Comparison of ENCODE assay signal across 11 cellular contexts in genomic region chr3:50509715-50510114, GRCh38. TPM values are rescaled to one million over a fixed set of nuclear protein-coding genes. Genes with fewer than 3 reads are reported as not detected.
DNase-seq lines count a peak whose midpoint lies in the region; ATAC-seq, FAIRE-seq and TF ChIP-seq lines count a peak whose summit lies in the region.
"Had no signal": no experiment of that assay in that cellular context is flagged by ENCODE, and none has a peak within 500 bp of the region (broad histone marks: within the 10 kb centered on the region; RNA-seq: fewer than 3 reads in every experiment).

No MANE protein-coding gene starts in this region.

- no peak overlapping the region for H3K4me3 ChIP-seq in BLaER1 treated with 17β-estradiol and CSF1 and Interleukin-3, amounts not matched to agents 10 nM and 100 nM
- H3K4me3 ChIP-seq in K562, result no peak overlapping the region
- H3K4me3 ChIP-seq in neuronal stem cell (ENCODE audit: low read length in 2 of 2), result no peak overlapping the region
- no peak overlapping the region for H3K4me3 ChIP-seq in Karpas-422 (ENCODE audit: low read length)
- H3K4me3 ChIP-seq: GM23248, HAP-1 had no signal

- peaks cover 20 to 26% of the 10 kb centered on the region in 2 experiments for H3K4me1 Mint-ChIP-seq in H9

- no peak overlapping the region for H2AK5ac ChIP-seq in H9 (ENCODE audit: insufficient read length, low read length)
- peak overlapping the region; percentile 59 for H2AK5ac ChIP-seq in neuronal stem cell (ENCODE audit: low read depth, low read length)

- H2BK5ac ChIP-seq in H9 (ENCODE audit: insufficient read length, low read length), result no peak overlapping the region
- H2BK5ac ChIP-seq in neuronal stem cell (ENCODE audit: low read length), result no peak overlapping the region

- H3K9me3 ChIP-seq in BLaER1 treated with 17β-estradiol and CSF1 and Interleukin-3, amounts not matched to agents 10 nM and 100 nM (replicated peaks in 1 of 11), result no peaks in the 10 kb centered on the region
- H3K9me3 ChIP-seq in H9 (ENCODE audit: control insufficient read depth, low read depth, low read length) (no peaks in the 10 kb centered on the region), K562 (replicated peaks; ENCODE audit: control insufficient read depth, insufficient read depth, low read depth, low read length) (no peaks in the 10 kb centered on the region), neuronal stem cell (replicated peaks in 1 of 2; ENCODE audit: control insufficient read depth in 2 of 2, insufficient read depth in 1 of 2, low read depth in 1 of 2, low read length in 2 of 2) (no peaks in the 10 kb centered on the region), Karpas-422 (ENCODE audit: low read length) (no peaks in the 10 kb centered on the region)
- H3K9me3 ChIP-seq: HAP-1 had no signal

- H3K27ac ChIP-seq in BLaER1 treated with 17β-estradiol and CSF1 and Interleukin-3, amounts not matched to agents 10 nM and 100 nM, result no peak overlapping the region
- H3K27ac ChIP-seq in H9 (ENCODE audit: insufficient read length, low read depth, low read length) (no peak overlapping the region), K562 (ENCODE audit: extremely low read depth, low read depth, low read length) (no peak overlapping the region), neuronal stem cell (replicated peaks; ENCODE audit: low read length) (no peak overlapping the region), Karpas-422 (ENCODE audit: low read length) (no peak overlapping the region)
- H3K27ac ChIP-seq: GM23248 had no signal

- FAIRE-seq in K562 (lab: Jason Lieb, UNC), result no peak

- H2BK12ac ChIP-seq in H9 (ENCODE audit: insufficient read length, low read depth, low read length) (no peak overlapping the region), neuronal stem cell (ENCODE audit: low read length) (no peak overlapping the region)

- TF ChIP-seq RAD21 in K562 (CRISPR knock-in tag; conservative IDR thresholded peaks at IDR 0.05 in 1 of 2, IDR thresholded peaks at IDR 0.05 in 1 of 2), result no peak

- no peak overlapping the region for H2AFZ ChIP-seq in H9 (ENCODE audit: low read length)
- no peak overlapping the region for H2AFZ ChIP-seq in K562 (ENCODE audit: low read depth, low read length)
- H2AFZ ChIP-seq in neuronal stem cell (ENCODE audit: low read length), result no peak overlapping the region
- H2AFZ ChIP-seq in Karpas-422 (ENCODE audit: low read length), result no peak overlapping the region
- H2AFZ ChIP-seq: GM23248 had no signal

- H4K8ac ChIP-seq in H9 (replicated peaks; ENCODE audit: insufficient read length, low read depth, low read length) (no peak overlapping the region), neuronal stem cell (ENCODE audit: low read depth, low read length) (no peak overlapping the region)

- H3K36me3 Mint-ChIP-seq in H9 (ENCODE audit: insufficient read depth in 1 of 3, low read depth in 3 of 3), result no peaks in the 10 kb centered on the region
- H3K36me3 Mint-ChIP-seq: CD4-positive, CD25-positive, alpha-beta regulatory T cell had no signal

- TF ChIP-seq POLR2A in K562 (conservative IDR thresholded peaks at IDR 0.05), result no peak

- no peak overlapping the region for H4K91ac ChIP-seq in H9 (ENCODE audit: insufficient read length, low read depth, low read length)
- H4K91ac ChIP-seq in neuronal stem cell (ENCODE audit: low read depth, low read length, poor library complexity), result no peak overlapping the region

- H4K20me1 ChIP-seq in BLaER1 treated with 17β-estradiol and CSF1 and Interleukin-3, amounts not matched to agents 10 nM and 100 nM, result peaks cover 0 to 10% (median 0%) of the 10 kb centered on the region in 11 experiments; a peak in 1 of 22 replicates
- H4K20me1 ChIP-seq in H9 (ENCODE audit: control insufficient read depth, insufficient read depth, insufficient read length) (no peaks in the 10 kb centered on the region), K562 (replicated peaks; ENCODE audit: control insufficient read depth, insufficient read depth, low read length) (0 out of 2 replicates have a peak, but pooled peaks cover 3% of the 10 kb centered on the region), Karpas-422 (ENCODE audit: insufficient read depth, low read depth, low read length) (no peaks in the 10 kb centered on the region)

- no peaks in the 10 kb centered on the region for H3K79me1 ChIP-seq in H9 (ENCODE audit: insufficient read depth, low read depth, low read length, poor library complexity, severe bottlenecking)
- H3K79me1 ChIP-seq in neuronal stem cell (ENCODE audit: low read depth, low read length), result no peaks in the 10 kb centered on the region

- H3K9me3 Mint-ChIP-seq in H9, result no peaks in the 10 kb centered on the region

- no peak overlapping the region for H3K4me3 Mint-ChIP-seq in H9
- H3K4me3 Mint-ChIP-seq: CD4-positive, CD25-positive, alpha-beta regulatory T cell had no signal

- ATAC-seq in K562, result 0 out of 3 replicates have a peak, but pooled peaks have one; percentile 51

- BruUV-seq in K562 (replicated peaks; lab: Mats Ljungman, UMichigan), result no TSS peak

- H2BK20ac ChIP-seq in H9 (ENCODE audit: low read depth, low read length, poor library complexity, severe bottlenecking), result no peak overlapping the region

- CTCF ChIA-PET in K562 (lab: Yijun Ruan, JAX; ENCODE audit: low intra/inter-chr PET ratio), result no interaction called here

- no peak overlapping the region for H3K56ac ChIP-seq in H9 (ENCODE audit: insufficient read length, low read depth, low read length)

- no peaks in the 10 kb centered on the region for H3K9me2 ChIP-seq in Karpas-422 (replicated peaks; ENCODE audit: insufficient read depth, low read length)

- H4K5ac ChIP-seq in H9 (ENCODE audit: insufficient read length, low read depth, low read length), result no peak overlapping the region

- TF ChIP-seq CTCF in H9 (conservative IDR thresholded peaks at IDR 0.05) (peak; percentile 33; the same call in 2 of the 3 replicates), K562 (IDR thresholded peaks at IDR 0.05 in 2 of 3, conservative IDR thresholded peaks at IDR 0.05 in 1 of 3; ENCODE audit: insufficient read depth in 2 of 3, low read depth in 1 of 3, low read length in 3 of 3) (no peak)

- peaks cover 2 to 10% (median 6%) of the 10 kb centered on the region in 11 experiments for H3K27me3 ChIP-seq in BLaER1 treated with 17β-estradiol and CSF1 and Interleukin-3, amounts not matched to agents 10 nM and 100 nM
- no peaks in the 10 kb centered on the region; the same call in 1 of the 2 replicates for H3K27me3 ChIP-seq in H9 (ENCODE audit: insufficient read depth, low read length)
- H3K27me3 ChIP-seq in K562 (ENCODE audit: control insufficient read depth in 2 of 2, insufficient read depth in 2 of 2, low read length in 2 of 2), result peaks cover 5 to 73% of the 10 kb centered on the region in 2 experiments; a peak in 3 of 5 replicates
- H3K27me3 ChIP-seq in neuronal stem cell (ENCODE audit: control insufficient read depth in 3 of 3, insufficient read depth in 3 of 3, low read depth in 1 of 3, low read length in 3 of 3), result peaks cover 0 to 77% (median 0%) of the 10 kb centered on the region in 3 experiments
- no peaks in the 10 kb centered on the region for H3K27me3 ChIP-seq in Karpas-422 (ENCODE audit: low read length)

- H3K18ac ChIP-seq in H9 (ENCODE audit: insufficient read length, low read depth, low read length), result no peak overlapping the region
- H3K18ac ChIP-seq in neuronal stem cell (ENCODE audit: low read length), result no peak overlapping the region

- POLR2A ChIA-PET in K562 (lab: Yijun Ruan, JAX), result interaction anchor here (1.0 kb wide), 1 partner anchor 12 kb away, joined by 3 read pairs; no protein-coding TSS in a partner anchor

- H3K23ac ChIP-seq in H9 (ENCODE audit: insufficient read length, low read depth, low read length) (no peak overlapping the region), neuronal stem cell (ENCODE audit: low read depth, low read length, poor library complexity) (no peak overlapping the region)

- H2BK120ac ChIP-seq in H9 (ENCODE audit: low read depth, low read length, poor library complexity, severe bottlenecking), result no peak overlapping the region
- no peak overlapping the region for H2BK120ac ChIP-seq in neuronal stem cell (ENCODE audit: low read depth, low read length)

- WGBS in H9 (ENCODE audit: extremely low coverage, insufficient read length, low lambda C conversion rate), result no CpG with 5 or more reads among the region's 5 CpGs
- 0% methylated on average over 3 of the region's 5 CpGs for WGBS in K562 (ENCODE audit: insufficient coverage, low coverage, missing lambda C conversion rate)
- WGBS in neuronal stem cell (ENCODE audit: extremely low coverage in 2 of 2, insufficient read length in 2 of 2, insufficient replicate concordance in 1 of 2), 2 donors, result no CpG with 5 or more reads among the region's 5 CpGs

- H3K4me2 ChIP-seq in BLaER1 treated with 17β-estradiol and CSF1 and Interleukin-3, amounts not matched to agents 10 nM and 100 nM, result peak overlapping the region in 7 of 11 experiments; percentile 24 to 44 (median 31); a peak in 7 of 22 replicates
- H3K4me2 ChIP-seq in H9 (ENCODE audit: insufficient read depth, insufficient read length, low read length), result no peak overlapping the region
- H3K4me2 ChIP-seq in K562 (ENCODE audit: insufficient read depth, low read length), result no peak overlapping the region
- H3K4me2 ChIP-seq in neuronal stem cell (ENCODE audit: insufficient read depth, low read length, poor library complexity, severe bottlenecking), result no peak overlapping the region
- no peak overlapping the region for H3K4me2 ChIP-seq in Karpas-422 (ENCODE audit: low read depth, low read length, poor library complexity, severe bottlenecking)

- H3T11ph ChIP-seq in H9 (ENCODE audit: low read length), result no peak overlapping the region

- intact Hi-C loops in K562 (cut with micrococcal nuclease), result no loop called here

- H3K79me2 ChIP-seq in H9 (ENCODE audit: insufficient read depth, low read length) (no peaks in the 10 kb centered on the region), K562 (ENCODE audit: control insufficient read depth, insufficient read depth, low read length) (no peaks in the 10 kb centered on the region), Karpas-422 (ENCODE audit: low read length) (no peaks in the 10 kb centered on the region)

- H3K4me1 ChIP-seq in BLaER1 treated with 17β-estradiol and CSF1 and Interleukin-3, amounts not matched to agents 10 nM and 100 nM, result peaks cover 5 to 61% (median 55%) of the 10 kb centered on the region in 10 experiments
- H3K4me1 ChIP-seq in H9 (ENCODE audit: insufficient read depth, low read length), result no peaks in the 10 kb centered on the region
- no peaks in the 10 kb centered on the region; a peak in 1 of 5 replicates for H3K4me1 ChIP-seq in K562 (replicated peaks in 1 of 2; ENCODE audit: control insufficient read depth in 2 of 2, insufficient read depth in 2 of 2, low read length in 2 of 2)
- peaks cover 1 to 6% of the 10 kb centered on the region in 2 donors for H3K4me1 ChIP-seq in neuronal stem cell (ENCODE audit: control insufficient read depth in 2 of 2, insufficient read depth in 1 of 2, low read depth in 1 of 2, low read length in 2 of 2)
- no peaks in the 10 kb centered on the region for H3K4me1 ChIP-seq in Karpas-422 (ENCODE audit: low read length)
- H3K4me1 ChIP-seq: HAP-1 had no signal

- H3K23me2 ChIP-seq in H9 (ENCODE audit: insufficient read length, low read depth, low read length, poor library complexity, severe bottlenecking), result no peaks in the 10 kb centered on the region

- H2BK15ac ChIP-seq in H9 (ENCODE audit: low read depth, low read length) (no peak overlapping the region), neuronal stem cell (ENCODE audit: low read length) (no peak overlapping the region)

- H3K36me3 ChIP-seq in BLaER1 treated with 17β-estradiol and CSF1 and Interleukin-3, amounts not matched to agents 10 nM and 100 nM, result no peaks in the 10 kb centered on the region
- H3K36me3 ChIP-seq in K562 (ENCODE audit: control insufficient read depth, insufficient read depth, low read length), result no peaks in the 10 kb centered on the region
- H3K36me3 ChIP-seq in neuronal stem cell (replicated peaks in 1 of 2; ENCODE audit: control insufficient read depth in 2 of 2, insufficient read depth in 2 of 2, low read length in 2 of 2), result no peaks in the 10 kb centered on the region
- H3K36me3 ChIP-seq in Karpas-422 (ENCODE audit: insufficient read depth, low read length), result no peaks in the 10 kb centered on the region
- H3K36me3 ChIP-seq: HAP-1 had no signal

- no peak overlapping the region for H3K9ac ChIP-seq in BLaER1 treated with 17β-estradiol and CSF1 and Interleukin-3, amounts not matched to agents 10 nM and 100 nM
- H3K9ac ChIP-seq in H9 (ENCODE audit: extremely low read depth, insufficient read length, low read length) (no peak overlapping the region), K562 (ENCODE audit: insufficient read depth in 1 of 2, low read depth in 2 of 2, low read length in 2 of 2) (no peak overlapping the region), neuronal stem cell (ENCODE audit: low read depth, low read length, poor library complexity) (no peak overlapping the region), Karpas-422 (ENCODE audit: low read length) (no peak overlapping the region)
- H3K9ac ChIP-seq: GM23248 had no signal

- H3K27ac Mint-ChIP-seq in H9, result no peak overlapping the region; a peak in 1 of 7 replicates
- H3K27ac Mint-ChIP-seq: CD4-positive, CD25-positive, alpha-beta regulatory T cell had no signal

- no peak for DNase-seq in H9
- DNase-seq in K562 (ENCODE audit: extremely low read depth in 1 of 4, low spot score in 3 of 4), result no peak
- no peak for DNase-seq in neuronal stem cell (ENCODE audit: low spot score)
- no peak for DNase-seq in Karpas-422
- no peak for DNase-seq in SHP77 treated with DMSO at 0.1 percent for 48 hours (lab: John Stamatoyannopoulos, UW)
- no peak for DNase-seq in islet precursor cell
- DNase-seq: CD4-positive, CD25-positive, alpha-beta regulatory T cell; GM23248 had no signal

- peaks cover 38% of the 10 kb centered on the region for H3K27me3 Mint-ChIP-seq in H9 (ENCODE audit: low read depth)

- no peak for TF ChIP-seq EP300 in K562 (IDR thresholded peaks at IDR 0.05; ENCODE audit: low read length)

- no peak overlapping the region for H3K14ac ChIP-seq in H9 (ENCODE audit: insufficient read depth, low read length)
- H3K14ac ChIP-seq in neuronal stem cell (ENCODE audit: low read length), result peak overlapping the region; percentile 58

- H3K9me1 ChIP-seq in K562 (ENCODE audit: control insufficient read depth, insufficient read depth, low read length), result no peaks in the 10 kb centered on the region

- in situ Hi-C loops in K562 (cut with MboI), result loop anchor here (5.0 kb wide), 1 partner anchor 38 kb away; no protein-coding TSS in a partner anchor

- H3K4ac ChIP-seq in H9 (ENCODE audit: low read depth, low read length), result no peak overlapping the region
- H3K4ac ChIP-seq in neuronal stem cell (ENCODE audit: low read length), result no peak overlapping the region

RNA-seq across cellular contexts. Expression of gene CACNA2D2, which starts 6.3 kb away (rescaled TPM):
- total RNA-seq in H9 (2021) (27.7 and 28.1 TPM in 2 replicates), K562 (2014; rRNA removed) (0.36 TPM in 1 of 2 replicates, not detected in the other), K562 (2014; rRNA removed; fragmentation: Illumina TruSeq; extraction: Trizol) (0.15 TPM in 1 of 2 replicates, not detected in the other), K562 (2015; rRNA removed; fragmentation: Illumina TruSeq; extraction: Trizol) (0.08 and 0.11 TPM in 2 replicates), K562 (2021) (0.36 and 0.58 TPM in 2 replicates)
- total RNA-seq in K562 (2011; cell fraction: chromatin; rRNA removed; ENCODE audit: low replicate concordance), result 0.76 and 1.4 TPM in 2 replicates
- total RNA-seq in K562 (2011; cell fraction: nucleolus; rRNA removed), result 0.53 and 0.67 TPM in 2 replicates
- 0.66 and 1.4 TPM in 2 replicates for total RNA-seq in K562 (2011; cell fraction: nucleoplasm; rRNA removed)
- polyA plus RNA-seq in K562 (2011; rRNA removed) (0.32 and 0.61 TPM in 2 replicates), K562 (2014; fragmentation: Illumina TruSeq; extraction: Trizol) (0.30 and 0.58 TPM in 2 replicates), K562 (2014; fragmentation: Nextera tagmentation; extraction: Ambion mirVana) (not detected), K562 (2014; rRNA removed) (0.27 and 0.57 TPM in 2 replicates)
- polyA plus RNA-seq in K562 (2011; cell fraction: cytosol; rRNA removed), result 0.77 and 0.79 TPM in 2 replicates
- 1.4 and 1.8 TPM in 2 replicates for polyA plus RNA-seq in K562 (2011; cell fraction: nucleus; rRNA removed)
- 0.26 and 0.40 TPM in 2 replicates for polyA plus RNA-seq in K562 (2012)
- 0.30 and 0.46 TPM in 2 replicates for polyA minus RNA-seq in K562 (2011; rRNA and poly(A)+ RNA removed)
- polyA minus RNA-seq in K562 (2011; cell fraction: cytosol; rRNA and poly(A)+ RNA removed), result 0.19 and 0.36 TPM in 2 replicates
- polyA minus RNA-seq in K562 (2011; cell fraction: nucleus; rRNA and poly(A)+ RNA removed), result 0.27 and 0.33 TPM in 2 replicates
- polyA plus RNA-seq in neuronal stem cell (2013, experiment 1 of 2), result 12.5 TPM
- 12.2 TPM for polyA plus RNA-seq in neuronal stem cell (2013, experiment 2 of 2)
- not detected in 2 replicates for total RNA-seq in Karpas-422 (2014; rRNA removed; shearing (Covaris generic); ENCODE audit: low replicate concordance)
- total RNA-seq: Daoy, GM23248 had no signal
- polyA plus RNA-seq: GM23248 had no signal

RNA-seq across cellular contexts. Expression of gene C3orf18, which starts 57.8 kb away (rescaled TPM):
- total RNA-seq in H9 (2021) (5.5 and 7.1 TPM in 2 replicates), K562 (2014; rRNA removed) (0.95 and 1.3 TPM in 2 replicates), K562 (2014; rRNA removed; fragmentation: Illumina TruSeq; extraction: Trizol) (0.83 and 1.1 TPM in 2 replicates), K562 (2015; rRNA removed; fragmentation: Illumina TruSeq; extraction: Trizol) (0.94 and 1.4 TPM in 2 replicates), K562 (2021) (0.65 and 2.0 TPM in 2 replicates)
- total RNA-seq in K562 (2011; cell fraction: chromatin; rRNA removed; ENCODE audit: low replicate concordance), result 1.4 and 3.5 TPM in 2 replicates
- total RNA-seq in K562 (2011; cell fraction: nucleolus; rRNA removed), result 1.7 and 2.3 TPM in 2 replicates
- total RNA-seq in K562 (2011; cell fraction: nucleoplasm; rRNA removed), result 1.2 and 1.4 TPM in 2 replicates
- polyA plus RNA-seq in K562 (2011; rRNA removed) (2.3 and 3.9 TPM in 2 replicates), K562 (2014; fragmentation: Illumina TruSeq; extraction: Trizol) (0.91 and 1.5 TPM in 2 replicates), K562 (2014; fragmentation: Nextera tagmentation; extraction: Ambion mirVana) (under 1 TPM; 0.01 to 0.14 TPM), K562 (2014; rRNA removed) (0.38 and 0.82 TPM in 2 replicates)
- 4.6 and 5.2 TPM in 2 replicates for polyA plus RNA-seq in K562 (2011; cell fraction: cytosol; rRNA removed)
- polyA plus RNA-seq in K562 (2011; cell fraction: nucleus; rRNA removed), result 5.5 and 6.0 TPM in 2 replicates
- 1.7 and 2.7 TPM in 2 replicates for polyA plus RNA-seq in K562 (2012)
- 1.6 and 1.9 TPM in 2 replicates for polyA minus RNA-seq in K562 (2011; rRNA and poly(A)+ RNA removed)
- polyA minus RNA-seq in K562 (2011; cell fraction: cytosol; rRNA and poly(A)+ RNA removed), result 0.73 and 2.0 TPM in 2 replicates
- polyA minus RNA-seq in K562 (2011; cell fraction: nucleus; rRNA and poly(A)+ RNA removed), result 1.1 and 1.4 TPM in 2 replicates
- 9.9 TPM for polyA plus RNA-seq in neuronal stem cell (2013, experiment 1 of 2)
- 9.3 TPM for polyA plus RNA-seq in neuronal stem cell (2013, experiment 2 of 2)
- total RNA-seq in Karpas-422 (2014; rRNA removed; shearing (Covaris generic); ENCODE audit: low replicate concordance), result 0.15 and 3.3 TPM in 2 replicates

RNA-seq across cellular contexts. Expression of gene HEMK1, which starts 59.6 kb away (rescaled TPM):
- 11.6 and 12.5 TPM in 2 replicates for total RNA-seq in H9 (2021)
- total RNA-seq in K562 (2011; cell fraction: chromatin; rRNA removed; ENCODE audit: low replicate concordance), result 44.0 and 89.1 TPM in 2 replicates
- 41.2 and 43.2 TPM in 2 replicates for total RNA-seq in K562 (2011; cell fraction: nucleolus; rRNA removed)
- 47.0 and 67.9 TPM in 2 replicates for total RNA-seq in K562 (2011; cell fraction: nucleoplasm; rRNA removed)
- 8.0 and 13.7 TPM in 2 replicates for total RNA-seq in K562 (2014; rRNA removed)
- total RNA-seq in K562 (2014; rRNA removed; fragmentation: Illumina TruSeq; extraction: Trizol), result 8.0 and 10.9 TPM in 2 replicates
- 9.7 and 11.4 TPM in 2 replicates for total RNA-seq in K562 (2015; rRNA removed; fragmentation: Illumina TruSeq; extraction: Trizol)
- 15.9 and 16.8 TPM in 2 replicates for total RNA-seq in K562 (2021)
- polyA plus RNA-seq in K562 (2011; rRNA removed), result 12.1 and 13.5 TPM in 2 replicates
- polyA plus RNA-seq in K562 (2011; cell fraction: cytosol; rRNA removed), result 12.1 and 20.2 TPM in 2 replicates
- polyA plus RNA-seq in K562 (2011; cell fraction: nucleus; rRNA removed), result 58.3 and 71.6 TPM in 2 replicates
- 11.0 and 19.9 TPM in 2 replicates for polyA plus RNA-seq in K562 (2012)
- polyA plus RNA-seq in K562 (2014; fragmentation: Illumina TruSeq; extraction: Trizol), result 12.3 and 13.2 TPM in 2 replicates
- polyA plus RNA-seq in K562 (2014; fragmentation: Nextera tagmentation; extraction: Ambion mirVana), result 1 to 10 TPM; 2.0 to 5.2 TPM
- 13.9 and 17.8 TPM in 2 replicates for polyA plus RNA-seq in K562 (2014; rRNA removed)
- 8.5 and 8.9 TPM in 2 replicates for polyA minus RNA-seq in K562 (2011; rRNA and poly(A)+ RNA removed)
- polyA minus RNA-seq in K562 (2011; cell fraction: cytosol; rRNA and poly(A)+ RNA removed), result 4.0 and 4.7 TPM in 2 replicates
- 19.1 and 28.0 TPM in 2 replicates for polyA minus RNA-seq in K562 (2011; cell fraction: nucleus; rRNA and poly(A)+ RNA removed)
- 15.5 TPM for polyA plus RNA-seq in neuronal stem cell (2013, experiment 1 of 2)
- 15.1 TPM for polyA plus RNA-seq in neuronal stem cell (2013, experiment 2 of 2)
- total RNA-seq in Karpas-422 (2014; rRNA removed; shearing (Covaris generic); ENCODE audit: low replicate concordance), result 10.9 and 17.0 TPM in 2 replicates

Comparison
In these comparisons a context has a peak if more than half of its experiments do, and no peak if none do; other contexts are left out.
1. H3K4me2 ChIP-seq: peak in BLaER1 treated with 17β-estradiol and CSF1 and Interleukin-3, amounts not matched to agents 10 nM and 100 nM (7 of 11); none in H9 (single experiment), K562 (single experiment), neuronal stem cell (single experiment) and Karpas-422 (single experiment).
2. RNA of gene CACNA2D2, which starts 6.3 kb away (total RNA-seq): 27.7 to 28.1 TPM in H9; 0.08 to 1.4 TPM in K562 and not detected in Karpas-422; every median in the first group is over 10 times any median in the second.